Comparison of ENCODE assay signal across 15 cellular contexts in the genomic region with DNA sequence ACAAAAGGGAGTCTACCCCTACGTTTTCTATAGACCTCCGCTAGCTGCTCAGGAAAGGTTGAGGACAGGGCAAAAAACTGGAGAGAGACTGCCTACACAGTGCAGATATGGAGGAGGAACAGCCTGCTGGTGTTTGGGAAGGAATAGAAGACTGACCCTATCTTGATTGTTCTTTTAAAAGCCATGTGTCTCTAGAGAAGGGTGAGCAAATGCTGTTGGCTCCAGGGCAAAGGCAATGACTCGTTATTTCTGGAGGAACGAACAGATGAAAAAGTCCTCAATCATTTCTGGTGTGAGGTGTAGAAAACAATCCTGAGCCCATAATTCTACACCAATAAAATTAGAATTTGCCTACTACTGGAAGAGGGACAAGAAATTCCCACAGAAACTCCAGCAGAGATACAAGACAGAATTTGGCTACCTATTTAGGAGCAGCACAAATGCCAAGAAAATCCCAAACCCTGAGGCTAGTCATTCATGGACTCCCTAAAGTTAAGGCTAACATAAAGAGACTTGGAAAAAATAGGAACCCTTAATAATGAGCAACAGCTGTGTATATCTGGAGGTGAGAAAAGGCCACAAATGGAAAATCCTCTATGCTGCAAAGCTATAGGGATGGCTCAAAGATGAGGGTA.
"Had no signal": no experiment of that assay in that cellular context is flagged by ENCODE, and none has a peak within 500 bp of the region (broad histone marks: within the 10 kb centered on the region; RNA-seq: fewer than 3 reads in every experiment).

No MANE protein-coding gene starts in this region.

- H3K27me3 Mint-ChIP-seq: activated CD4-positive, alpha-beta T cell treated with anti-CD3 and anti-CD28 coated beads, Interleukin-2, amount 10 ng/mL, durations not matched to agents 24 days and 14 days; activated naive CD4-positive, alpha-beta T cell treated with anti-CD3 and anti-CD28 coated beads, Interleukin-2, amount 10 ng/mL, durations not matched to agents 7 days and 5 days had no signal

- H3K4me1 Mint-ChIP-seq: activated CD4-positive, alpha-beta T cell treated with anti-CD3 and anti-CD28 coated beads, Interleukin-2, amount 10 ng/mL, durations not matched to agents 24 days and 14 days; activated naive CD4-positive, alpha-beta T cell treated with anti-CD3 and anti-CD28 coated beads, Interleukin-2, amount 10 ng/mL, durations not matched to agents 7 days and 5 days; nephron progenitor cell; WTC11 had no signal

- ATAC-seq: psoas muscle; stimulated activated naive CD8-positive, alpha-beta T cell treated with anti-CD3 and anti-CD28 coated beads, Interleukin-15, Interleukin-2, amounts not matched to agents 100 U/mL and 50 U/mL, for 24 hours; WTC11 had no signal

- H3K4me1 ChIP-seq: psoas muscle, sigmoid colon, suprapubic skin, upper lobe of left lung had no signal

- FAIRE-seq: colon had no signal

- H3K4me3 ChIP-seq: psoas muscle, sigmoid colon, SK-N-MC, suprapubic skin, upper lobe of left lung had no signal

- H3K27ac ChIP-seq: psoas muscle, sigmoid colon, SK-N-MC, suprapubic skin, upper lobe of left lung had no signal

- H3K4me3 Mint-ChIP-seq: activated CD4-positive, alpha-beta T cell treated with anti-CD3 and anti-CD28 coated beads, Interleukin-2, amount 10 ng/mL, durations not matched to agents 24 days and 14 days; activated naive CD4-positive, alpha-beta T cell treated with anti-CD3 and anti-CD28 coated beads, Interleukin-2, amount 10 ng/mL, durations not matched to agents 7 days and 5 days; nephron progenitor cell; WTC11 had no signal

- DNase-seq: activated CD4-positive, alpha-beta T cell treated with anti-CD3 and anti-CD28 coated beads, Interleukin-2, amount 10 ng/mL, durations not matched to agents 24 days and 14 days; activated naive CD4-positive, alpha-beta T cell treated with anti-CD3 and anti-CD28 coated beads, Interleukin-2, amount 10 ng/mL, durations not matched to agents 7 days and 5 days; activated T-cell treated with anti-CD3 and anti-CD28 coated beads for 4 hours; amygdala; nephron progenitor cell; psoas muscle; sigmoid colon; stimulated activated CD4-positive, alpha-beta T cell treated with anti-CD3 and anti-CD28 coated beads, Interleukin-12 subunit alpha, Interleukin-12 subunit beta, amount 100 ng/mL, for 4 hours; stimulated activated naive CD8-positive, alpha-beta T cell treated with anti-CD3 and anti-CD28 coated beads, Interleukin-15, Interleukin-2, amounts not matched to agents 100 U/mL and 50 U/mL, for 24 hours; upper lobe of left lung had no signal

- H3K36me3 ChIP-seq: sigmoid colon, suprapubic skin, upper lobe of left lung had no signal

- H3K36me3 Mint-ChIP-seq: activated naive CD4-positive, alpha-beta T cell treated with anti-CD3 and anti-CD28 coated beads, Interleukin-2, amount 10 ng/mL, durations not matched to agents 7 days and 5 days had no signal

- H3K9me3 Mint-ChIP-seq: activated CD4-positive, alpha-beta T cell treated with anti-CD3 and anti-CD28 coated beads, Interleukin-2, amount 10 ng/mL, durations not matched to agents 24 days and 14 days had no signal

- H3K27ac Mint-ChIP-seq: activated CD4-positive, alpha-beta T cell treated with anti-CD3 and anti-CD28 coated beads, Interleukin-2, amount 10 ng/mL, durations not matched to agents 24 days and 14 days; activated naive CD4-positive, alpha-beta T cell treated with anti-CD3 and anti-CD28 coated beads, Interleukin-2, amount 10 ng/mL, durations not matched to agents 7 days and 5 days; activated T-helper 2 cell treated with anti-CD3 and anti-CD28 coated beads, Interferon-gamma antibody, Interleukin-2, Interleukin-4, amounts not matched to agents 10 μg/mL and 5 μg/mL and 100 μg/mL, durations not matched to agents 14 hours and 24 hours and 36 hours; nephron progenitor cell; WTC11 had no signal

- H3K27me3 ChIP-seq: sigmoid colon, suprapubic skin, upper lobe of left lung had no signal
